Comparison of ENCODE assay signal across 8 cellular contexts in genomic region chr11:75142714-75143419, GRCh38. TPM values are rescaled to one million over a fixed set of nuclear protein-coding genes. Genes with fewer than 3 reads are reported as not detected.
DNase-seq lines count a peak whose midpoint lies in the region; ATAC-seq, FAIRE-seq and TF ChIP-seq lines count a peak whose summit lies in the region.

No MANE protein-coding gene starts in this region.

- ATAC-seq in GM18870 (IDR thresholded peaks at IDR 0.05; ENCODE audit: unreplicated experiment): peak; percentile 62

- no peak; the same call in 1 of the 2 replicates for TF ChIP-seq RAD21 in SK-N-SH (IDR thresholded peaks at IDR 0.05; ENCODE audit: low read length)

- no TSS peak for BruUV-seq in A673 (replicated peaks; lab: Mats Ljungman, UMichigan)

- peaks cover 9% of the 10 kb centered on the region for H3F3A ChIP-seq in SK-N-SH (replicated peaks; ENCODE audit: insufficient read depth)

- H3K4me3 ChIP-seq in A673 (ENCODE audit: low read depth, low read length, poor library complexity, severe bottlenecking) (no peak overlapping the region), SK-N-SH (ENCODE audit: low read depth in 2 of 2, low read length in 1 of 2) (no peak overlapping the region)

- TF ChIP-seq CTCF in A673 (conservative IDR thresholded peaks at IDR 0.05; ENCODE audit: low read depth, low read length): no peak
- TF ChIP-seq CTCF in SK-N-SH (IDR thresholded peaks at IDR 0.05): no peak

- no peak for FAIRE-seq in urothelium cell line (lab: Jason Lieb, UNC)

- H4K20me1 ChIP-seq in SK-N-SH (ENCODE audit: insufficient read depth): no peaks in the 10 kb centered on the region

- CTCF ChIA-PET in A673 (lab: Charles Lee) (interaction anchor here (1.1 to 7.1 kb wide), 4 partner anchors 62 to 105 kb away, joined by 3 to 178 read pairs (median 40); partner anchors contain the start of gene TPBGL), SK-N-SH (lab: Yijun Ruan, JAX) (interaction anchor here (0.6 to 25.0 kb wide), 23 partner anchors 9 to 213 kb away, joined by 3 to 1115 read pairs (median 10); partner anchors contain the start of genes ARRB1, NEU3, SLCO2B1 and SPCS2)

- H3K79me2 ChIP-seq in SK-N-SH (ENCODE audit: insufficient read depth): no peaks in the 10 kb centered on the region

- intact Hi-C loops in A673 (cut with micrococcal nuclease; ENCODE audit: unreplicated experiment): loop anchor here (1.0 to 10.0 kb wide), 3 partner anchors 105 to 218 kb away; no protein-coding TSS in a partner anchor
- intact Hi-C loops in posterior vena cava (cut with DNase I): loop anchor here in 1 of 2 donors (5.0 kb wide), 2 partner anchors 59 to 99 kb away; partner anchors contain the start of gene TPBGL

- peak overlapping the region; percentile 29 for H3K27ac ChIP-seq in A673 (ENCODE audit: low read depth, low read length, poor library complexity, severe bottlenecking)
- peak overlapping the region; percentile 60 to 61; a peak in 3 of 4 replicates for H3K27ac ChIP-seq in SK-N-SH (ENCODE audit: low read depth in 2 of 2, low read length in 1 of 2)

- POLR2A ChIA-PET in A673 (lab: Charles Lee; ENCODE audit: low non-redundant PET): interaction anchor here (0.6 kb wide), 2 partner anchors 180 to 581 kb away, joined by 7 read pairs; no protein-coding TSS in a partner anchor
- POLR2A ChIA-PET in SK-N-SH (lab: Yijun Ruan, JAX): interaction anchor here (0.9 to 2.2 kb wide), 3 partner anchors 62 to 106 kb away, joined by 5 to 7 read pairs (median 5); partner anchors contain the start of gene TPBGL

- TF ChIP-seq EP300 in SK-N-SH (IDR thresholded peaks at IDR 0.05; ENCODE audit: borderline replicate concordance in 1 of 2, low read depth in 1 of 2, low read length in 1 of 2): no peak; a peak in 1 of 4 replicates

- H3K9me2 ChIP-seq in SK-N-SH: no peaks in the 10 kb centered on the region

- peaks cover 12% of the 10 kb centered on the region for H3K4me1 ChIP-seq in A673 (ENCODE audit: insufficient read depth, low read length, poor library complexity, severe bottlenecking)
- peaks cover 10 to 21% of the 10 kb centered on the region in 2 experiments; a peak in 2 of 4 replicates for H3K4me1 ChIP-seq in SK-N-SH (ENCODE audit: control insufficient read depth in 1 of 2, insufficient read depth in 2 of 2, low read depth in 1 of 2, low read length in 1 of 2)

- no peak overlapping the region for H3K9ac ChIP-seq in SK-N-SH

- H3K9me3 ChIP-seq in A673 (ENCODE audit: low read depth, low read length, poor library complexity, severe bottlenecking): no peaks in the 10 kb centered on the region
- H3K9me3 ChIP-seq in SK-N-SH: no peaks in the 10 kb centered on the region

- no peaks in the 10 kb centered on the region for H3K27me3 ChIP-seq in A673 (replicated peaks; ENCODE audit: insufficient read depth, low read depth, low read length, poor library complexity)
- H3K27me3 ChIP-seq in SK-N-SH (ENCODE audit: insufficient read depth): no peaks in the 10 kb centered on the region; the same call in 1 of the 2 replicates

- H3K4me2 ChIP-seq in SK-N-SH: peak overlapping the region; percentile 25; the same call in 1 of the 2 replicates

- peak overlapping the region; percentile 15; the same call in 1 of the 2 replicates for H2AFZ ChIP-seq in SK-N-SH (ENCODE audit: low read depth)

- WGBS in SK-N-SH (ENCODE audit: low lambda C conversion rate): 53% methylated on average over 8 of the region's 10 CpGs

- H3K36me3 ChIP-seq in A673 (ENCODE audit: insufficient read depth, low read length, poor library complexity, severe bottlenecking) (no peaks in the 10 kb centered on the region), SK-N-SH (replicated peaks in 1 of 2; ENCODE audit: control insufficient read depth in 1 of 2, insufficient read depth in 2 of 2, low read length in 1 of 2) (no peaks in the 10 kb centered on the region)

- DNase-seq in A673 (ENCODE audit: low spot score): peak; percentile 98
- DNase-seq in HS-5 (ENCODE audit: low read depth): peak; percentile 89
- peak; percentile 63 for DNase-seq in SK-N-SH
- DNase-seq in activated naive CD4-positive, alpha-beta T cell treated with Interleukin-2 at 50 U/mL for 16 hours: peak; percentile 73
- DNase-seq in glomerular endothelial cell (ENCODE audit: extremely low read depth, low read depth, low spot score): peak; percentile 47
- peak; percentile 91 for DNase-seq in posterior vena cava (ENCODE audit: low spot score)
- peak; percentile 97 for DNase-seq in urothelium cell line (ENCODE audit: low spot score)

TF ChIP-seq in SK-N-SH, 30 proteins besides CTCF, POLR2A, EP300 and RAD21 (continues in another document):
- no peak for TF ChIP-seq USF2 (IDR thresholded peaks at IDR 0.05; ENCODE audit: borderline replicate concordance, low read depth, low read length)
- peak; percentile 88 for TF ChIP-seq TCF12 (IDR thresholded peaks at IDR 0.05)
- no peak for TF ChIP-seq SMC3 (IDR thresholded peaks at IDR 0.05; ENCODE audit: low read depth, low read length)
- no peak for TF ChIP-seq RCOR1 (IDR thresholded peaks at IDR 0.05; ENCODE audit: low read length)
- TF ChIP-seq MEF2A (IDR thresholded peaks at IDR 0.05; ENCODE audit: borderline replicate concordance, low read depth): no peak
- no peak for TF ChIP-seq FOXJ3 (CRISPR knock-in tag; IDR thresholded peaks at IDR 0.05)
- peak; percentile 79 for TF ChIP-seq USF1 (IDR thresholded peaks at IDR 0.05; ENCODE audit: borderline replicate concordance, low read depth)
- peak; percentile 49 for TF ChIP-seq GABPA (IDR thresholded peaks at IDR 0.05; ENCODE audit: low read depth)
- peak; percentile 97 for TF ChIP-seq MAX (IDR thresholded peaks at IDR 0.05; ENCODE audit: low read depth)
- TF ChIP-seq CHD2 (IDR thresholded peaks at IDR 0.05; ENCODE audit: low read length, partially characterized antibody): peak; percentile 15
- no peak for TF ChIP-seq EZH2phosphoT487 (IDR thresholded peaks at IDR 0.05; ENCODE audit: borderline replicate concordance, low read depth)
- TF ChIP-seq GATA2 (CRISPR knock-in tag; IDR thresholded peaks at IDR 0.05): no peak
- no peak for TF ChIP-seq TEAD4 (IDR thresholded peaks at IDR 0.05; ENCODE audit: borderline replicate concordance, insufficient read depth)
- no peak; the same call in 1 of the 2 replicates for TF ChIP-seq TAF1 (IDR thresholded peaks at IDR 0.05; ENCODE audit: borderline replicate concordance, low read depth, low read length)
- TF ChIP-seq RFX5 (IDR thresholded peaks at IDR 0.05; ENCODE audit: low read length): no peak
- peak; percentile 37; the same call in 1 of the 2 replicates for TF ChIP-seq POLR2AphosphoS5 (IDR thresholded peaks at IDR 0.05; ENCODE audit: low read depth, low read length)
- no peak for TF ChIP-seq FOXM1 (IDR thresholded peaks at IDR 0.05; ENCODE audit: low read depth)
- TF ChIP-seq YY1 (IDR thresholded peaks at IDR 0.05; ENCODE audit: low read depth): peak; percentile 58; the same call in 1 of the 2 replicates
- TF ChIP-seq NRF1 (IDR thresholded peaks at IDR 0.05; ENCODE audit: low read depth, low read length): no peak

RNA-seq across cellular contexts. Expression of gene SLCO2B1, which starts 8.0 kb away (rescaled TPM):
- total RNA-seq in A673 (2021) (1.0 and 1.1 TPM in 2 replicates), glomerular endothelial cell (0.97 and 5.4 TPM in 2 replicates), posterior vena cava (100 to 1,000 TPM in 1 of 2 donors, 10 to 100 TPM in 1; 95.3 to 171 TPM)
- polyA plus RNA-seq in SK-N-SH (2012; rRNA removed): 0.18 TPM in 1 of 2 replicates, not detected in the other
- 0.03 and 0.08 TPM in 2 replicates for polyA plus RNA-seq in SK-N-SH (2012; cell fraction: cytosol; rRNA removed)
- polyA plus RNA-seq in SK-N-SH (2012; cell fraction: nucleus; rRNA removed): 0.04 and 0.15 TPM in 2 replicates

RNA-seq across cellular contexts. Expression of gene OR2AT4, which starts 46.2 kb away (rescaled TPM):
- total RNA-seq in A673 (2021) (not detected in 2 replicates), glomerular endothelial cell (not detected in 2 replicates), posterior vena cava (not detected)
- not detected in 2 replicates for polyA plus RNA-seq in SK-N-SH (2012; rRNA removed)
- polyA plus RNA-seq in SK-N-SH (2012; cell fraction: cytosol; rRNA removed): not detected in 2 replicates
- polyA plus RNA-seq in SK-N-SH (2012; cell fraction: nucleus; rRNA removed): not detected in 2 replicates

Comparison
In these comparisons a context has a peak if more than half of its experiments do, and no peak if none do; other contexts are left out.
1. DNase-seq: peak in every context shown above with its lines; median percentile 98 in A673; 97 in urothelium cell line; 91 in posterior vena cava; 89 in HS-5; 73 in activated naive CD4-positive, alpha-beta T cell treated with Interleukin-2 at 50 U/mL for 16 hours; 63 in SK-N-SH; 47 in glomerular endothelial cell.
2. RNA of gene SLCO2B1, which starts 8.0 kb away (total RNA-seq): 95.3 to 171 TPM in posterior vena cava; 0.97 to 5.4 TPM in glomerular endothelial cell and 1.0 to 1.1 TPM in A673; every median in the first group is over 10 times any median in the second.